12 cellular contexts compared by ENCODE assay signal in genomic region chr19:29806098-29806866, GRCh38. TPM values are rescaled to one million over a fixed set of nuclear protein-coding genes. Genes with fewer than 3 reads are reported as not detected.
DNase-seq lines count a peak whose midpoint lies in the region; ATAC-seq and TF ChIP-seq lines count a peak whose summit lies in the region.
"Had no signal": no experiment of that assay in that cellular context is flagged by ENCODE, and none has a peak within 500 bp of the region (broad histone marks: within the 10 kb centered on the region; RNA-seq: fewer than 3 reads in every experiment).

No MANE protein-coding gene starts in this region.

- H3K9ac ChIP-seq in neural progenitor cell: no peak overlapping the region

- peaks cover 10% of the 10 kb centered on the region for H3K4me1 Mint-ChIP-seq in GM23338
- peaks cover 28% of the 10 kb centered on the region for H3K4me1 Mint-ChIP-seq in neural progenitor cell
- peaks cover 5% of the 10 kb centered on the region in 2 donors for H3K4me1 Mint-ChIP-seq in effector memory CD8-positive, alpha-beta T cell (ENCODE audit: low read depth in 2 of 2)
- H3K4me1 Mint-ChIP-seq in mesothelial cell of epicardium: peaks cover 6% of the 10 kb centered on the region

- no peaks in the 10 kb centered on the region for H3K79me2 ChIP-seq in GM23338 (replicated peaks; ENCODE audit: insufficient read depth)
- H3K79me2 ChIP-seq in neural progenitor cell (ENCODE audit: low read depth): no peaks in the 10 kb centered on the region

- H2AFZ ChIP-seq in GM23338 (peak overlapping the region; percentile 63; the same call in 1 of the 2 replicates), neural progenitor cell (replicated peaks) (peak overlapping the region; percentile 68)

- H3K27ac ChIP-seq in GM23338 (ENCODE audit: low read depth): no peak overlapping the region
- H3K27ac ChIP-seq in neural progenitor cell: no peak overlapping the region
- H3K27ac ChIP-seq: thyroid gland had no signal

- H3K9me3 Mint-ChIP-seq in GM23338: no peaks in the 10 kb centered on the region; the same call in 2 of the 3 replicates
- no peaks in the 10 kb centered on the region for H3K9me3 Mint-ChIP-seq in neural progenitor cell
- no peaks in the 10 kb centered on the region for H3K9me3 Mint-ChIP-seq in effector memory CD8-positive, alpha-beta T cell
- no peaks in the 10 kb centered on the region for H3K9me3 Mint-ChIP-seq in mesothelial cell of epicardium
- H3K9me3 Mint-ChIP-seq: memory B cell had no signal

- H3K27ac Mint-ChIP-seq in GM23338: no peak overlapping the region
- H3K27ac Mint-ChIP-seq in neural progenitor cell: no peak overlapping the region
- no peak overlapping the region for H3K27ac Mint-ChIP-seq in effector memory CD8-positive, alpha-beta T cell
- H3K27ac Mint-ChIP-seq in mesothelial cell of epicardium: no peak overlapping the region
- H3K27ac Mint-ChIP-seq: memory B cell had no signal

- H3K27me3 Mint-ChIP-seq in GM23338 (ENCODE audit: insufficient read depth, low read depth, poor library complexity): peaks cover 7% of the 10 kb centered on the region
- H3K27me3 Mint-ChIP-seq in neural progenitor cell (ENCODE audit: insufficient read depth, low read depth): no peaks in the 10 kb centered on the region
- H3K27me3 Mint-ChIP-seq in effector memory CD8-positive, alpha-beta T cell: no peaks in the 10 kb centered on the region
- H3K27me3 Mint-ChIP-seq in mesothelial cell of epicardium (ENCODE audit: low read depth): no peaks in the 10 kb centered on the region
- H3K27me3 Mint-ChIP-seq: memory B cell had no signal

- H3K36me3 Mint-ChIP-seq in GM23338 (ENCODE audit: low read depth): no peaks in the 10 kb centered on the region
- H3K36me3 Mint-ChIP-seq in neural progenitor cell: no peaks in the 10 kb centered on the region
- H3K36me3 Mint-ChIP-seq in effector memory CD8-positive, alpha-beta T cell (ENCODE audit: insufficient read depth): peaks cover 6% of the 10 kb centered on the region
- no peaks in the 10 kb centered on the region for H3K36me3 Mint-ChIP-seq in mesothelial cell of epicardium
- H3K36me3 Mint-ChIP-seq: memory B cell had no signal

- H3K9me3 ChIP-seq in neural progenitor cell (ENCODE audit: low read depth): no peaks in the 10 kb centered on the region
- H3K9me3 ChIP-seq: thyroid gland had no signal

- TF ChIP-seq CTCF in GM23338 (conservative IDR thresholded peaks at IDR 0.05; ENCODE audit: low read depth in 2 of 2): no peak
- TF ChIP-seq CTCF in fibroblast of the aortic adventitia (IDR thresholded peaks at IDR 0.05; ENCODE audit: insufficient read depth, low read length): no peak
- no peak for TF ChIP-seq CTCF in neural progenitor cell (IDR thresholded peaks at IDR 0.05)
- TF ChIP-seq CTCF in mesothelial cell of epicardium (IDR thresholded peaks at IDR 0.05; ENCODE audit: unreplicated experiment): no peak

- H3F3A ChIP-seq in GM23338 (replicated peaks; ENCODE audit: low read depth): 0 out of 2 replicates have a peak, but pooled peaks cover 5% of the 10 kb centered on the region
- H3F3A ChIP-seq in neural progenitor cell (ENCODE audit: low read depth): peaks cover 9% of the 10 kb centered on the region

- H4K20me1 ChIP-seq in GM23338 (replicated peaks; ENCODE audit: insufficient read depth) (no peaks in the 10 kb centered on the region), neural progenitor cell (ENCODE audit: low read depth) (no peaks in the 10 kb centered on the region)

- DNase-seq in GM23338 (ENCODE audit: low spot score) (peak; percentile 58), fibroblast of the aortic adventitia (ENCODE audit: low read depth) (peak; percentile 87), neural progenitor cell (ENCODE audit: low spot score) (peak; percentile 40), mesothelial cell of epicardium (ENCODE audit: low spot score in 2 of 2, unreplicated experiment in 2 of 2) (no peak), NCI-H524 treated with DMSO at 0.1 percent for 48 hours (lab: John Stamatoyannopoulos, UW) (no peak), UCSD-AML1 (lab: John Stamatoyannopoulos, UW; ENCODE audit: unreplicated experiment) (no peak)
- no peak for DNase-seq in effector memory CD8-positive, alpha-beta T cell
- DNase-seq: MM.1S; stimulated activated CD4-positive, alpha-beta T cell treated with anti-CD3 and anti-CD28 coated beads, Interleukin-2, amount 100 ng/mL, for 24 hours had no signal

- no peak overlapping the region for H3K4me3 ChIP-seq in GM23338
- H3K4me3 ChIP-seq in fibroblast of the aortic adventitia (ENCODE audit: low read depth, low read length): no peak overlapping the region
- H3K4me3 ChIP-seq in neural progenitor cell: no peak overlapping the region
- H3K4me3 ChIP-seq: thyroid gland had no signal

- H3K27me3 ChIP-seq in GM23338 (ENCODE audit: insufficient read depth): no peaks in the 10 kb centered on the region
- peaks cover 5% of the 10 kb centered on the region for H3K27me3 ChIP-seq in neural progenitor cell
- H3K27me3 ChIP-seq: thyroid gland had no signal

- H3K36me3 ChIP-seq in GM23338 (ENCODE audit: insufficient read depth): no peaks in the 10 kb centered on the region
- H3K36me3 ChIP-seq in neural progenitor cell: no peaks in the 10 kb centered on the region
- H3K36me3 ChIP-seq: thyroid gland had no signal

- H3K9me2 ChIP-seq in GM23338 (ENCODE audit: insufficient read depth): peaks cover 4% of the 10 kb centered on the region; the same call in 1 of the 2 replicates

- H3K4me2 ChIP-seq in GM23338 (no peak overlapping the region), neural progenitor cell (no peak overlapping the region)

- no peaks in the 10 kb centered on the region for H3K4me1 ChIP-seq in GM23338 (ENCODE audit: insufficient read depth)
- no peaks in the 10 kb centered on the region for H3K4me1 ChIP-seq in neural progenitor cell

- no peak overlapping the region for H3K4me3 Mint-ChIP-seq in GM23338
- no peak overlapping the region for H3K4me3 Mint-ChIP-seq in neural progenitor cell
- no peak overlapping the region for H3K4me3 Mint-ChIP-seq in effector memory CD8-positive, alpha-beta T cell
- no peak overlapping the region for H3K4me3 Mint-ChIP-seq in mesothelial cell of epicardium
- H3K4me3 Mint-ChIP-seq: memory B cell had no signal

- ATAC-seq in GM23338: peak; percentile 56
- no peak for ATAC-seq in effector memory CD8-positive, alpha-beta T cell (replicated peaks)

TF ChIP-seq in GM23338, 12 proteins besides CTCF, POLR2A, EP300 and RAD21 (continues in another document):
- TF ChIP-seq ZNF331 (CRISPR knock-in tag; IDR thresholded peaks at IDR 0.05; ENCODE audit: low read depth) (no peak), EZH2phosphoT487 (IDR thresholded peaks at IDR 0.05; ENCODE audit: unreplicated experiment) (no peak), NANOG (IDR thresholded peaks at IDR 0.05; ENCODE audit: borderline replicate concordance) (no peak), EZH2 (IDR thresholded peaks at IDR 0.05; ENCODE audit: low read depth, unreplicated experiment) (no peak), JUNB (IDR thresholded peaks at IDR 0.05; ENCODE audit: unreplicated experiment) (no peak), CREB1 (CRISPR knock-in tag; IDR thresholded peaks at IDR 0.05; ENCODE audit: low read depth) (no peak), POLR2AphosphoS5 (IDR thresholded peaks at IDR 0.05; ENCODE audit: low read depth) (no peak)

TF ChIP-seq in PFSK-1, 5 proteins besides CTCF, POLR2A, EP300 and RAD21:
- TF ChIP-seq FOXP2 (optimal IDR thresholded peaks at IDR 0.05; ENCODE audit: borderline replicate concordance, extremely low read depth, extremely low read length, insufficient read depth) (peak; percentile 38), SIN3A (IDR thresholded peaks at IDR 0.05; ENCODE audit: borderline replicate concordance, insufficient read depth, low read length) (no peak), TAF1 (IDR thresholded peaks at IDR 0.05; ENCODE audit: borderline replicate concordance, insufficient read depth, low read length) (peak; percentile 51; the same call in 1 of the 2 replicates), REST (IDR thresholded peaks at IDR 0.05; ENCODE audit: insufficient read depth in 1 of 2, low read depth in 2 of 2, low read length in 2 of 2) (no peak), POLR2AphosphoS5 (IDR thresholded peaks at IDR 0.05; ENCODE audit: low read depth, low read length) (peak; percentile 85)

RNA-seq across cellular contexts. Expression of gene CCNE1, which starts 5.5 kb away (rescaled TPM):
- total RNA-seq in GM23338 (2014; rRNA removed; shearing (Covaris generic)): 38.3 and 52.8 TPM in 2 replicates
- polyA plus RNA-seq in GM23338 (2016; fragmentation: Nextera tagmentation; extraction: Ambion mirVana): 26.1 and 31.3 TPM in 2 replicates
- polyA plus RNA-seq in PFSK-1 (2012; ENCODE audit: insufficient read length, low read depth): 44.1 TPM
- total RNA-seq in fibroblast of the aortic adventitia (ENCODE audit: low replicate concordance): 4.8 and 5.6 TPM in 2 replicates
- total RNA-seq in neural progenitor cell (ENCODE audit: low replicate concordance): 31.4 and 34.5 TPM in 2 replicates
- 13.7 to 14.9 TPM (median 14.7 TPM) in 3 replicates for total RNA-seq in mesothelial cell of epicardium

Comparison
In these comparisons a context has a peak if more than half of its experiments do, and no peak if none do; other contexts are left out.
1. DNase-seq: peak in GM23338 (single experiment), fibroblast of the aortic adventitia (single experiment) and neural progenitor cell (single experiment); none in effector memory CD8-positive, alpha-beta T cell (0 of 3), mesothelial cell of epicardium (0 of 2), NCI-H524 treated with DMSO at 0.1 percent for 48 hours (single experiment) and UCSD-AML1 (single experiment).